Comparison of ENCODE assay signal across 8 cellular contexts in the genomic region with DNA sequence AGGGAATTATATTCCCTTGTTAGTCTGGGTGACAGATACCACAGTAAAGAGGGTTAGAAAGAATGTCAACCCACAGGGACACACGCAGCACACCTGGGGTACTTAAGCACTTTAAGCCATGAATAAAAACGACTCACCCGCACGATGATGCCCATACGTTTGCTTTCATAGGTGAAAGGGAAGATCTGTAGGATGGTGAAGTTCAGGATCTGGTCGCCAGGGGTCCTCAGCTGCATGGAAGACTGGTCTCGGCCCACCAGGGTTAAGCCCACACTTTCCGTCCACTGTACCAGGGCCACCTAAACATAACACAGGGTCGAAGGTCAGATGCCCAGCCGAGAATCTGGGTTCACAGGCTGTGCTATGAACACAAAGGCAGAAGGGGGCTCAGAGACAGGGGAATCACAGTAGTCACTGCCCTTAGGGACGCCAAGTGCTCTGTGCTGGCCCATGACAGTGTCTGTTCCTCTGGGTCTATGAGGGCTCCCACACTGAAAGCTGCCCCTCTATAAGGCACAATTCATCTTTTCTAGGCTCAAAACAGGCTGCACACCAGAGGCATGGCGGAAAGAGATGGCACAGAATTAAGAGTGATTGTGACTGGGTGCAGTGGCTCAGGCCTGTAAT.
DNase-seq lines count a peak whose midpoint lies in the region; ATAC-seq and TF ChIP-seq lines count a peak whose summit lies in the region.

No MANE protein-coding gene starts in this region.

- peaks cover 5% of the 10 kb centered on the region for H3K4me1 Mint-ChIP-seq in glutamatergic neuron (ENCODE audit: low read depth, unreplicated experiment)

- H3K9ac ChIP-seq in DND-41 (ENCODE audit: low read depth, low read length), result no peak overlapping the region

- peaks cover 5% of the 10 kb centered on the region for H3K9me3 Mint-ChIP-seq in glutamatergic neuron (ENCODE audit: unreplicated experiment)

- H3K9me3 ChIP-seq in DND-41 (ENCODE audit: insufficient read depth, low read length, severe bottlenecking), result no peaks in the 10 kb centered on the region

- intact Hi-C loops in posterior vena cava (cut with DNase I), result no loop called here

- ATAC-seq in DND-41 (ENCODE audit: insufficient read depth, low read depth) (peak; percentile 39; the same call in 1 of the 3 replicates), GM21786 (IDR thresholded peaks at IDR 0.05; ENCODE audit: unreplicated experiment) (no peak), HG03045 (IDR thresholded peaks at IDR 0.05; ENCODE audit: unreplicated experiment) (no peak)

- no peak overlapping the region for H3K4me3 Mint-ChIP-seq in glutamatergic neuron (ENCODE audit: unreplicated experiment)

- no peaks in the 10 kb centered on the region for H3K36me3 ChIP-seq in DND-41 (ENCODE audit: insufficient read depth, low read length)

- H3K27ac Mint-ChIP-seq in glutamatergic neuron (ENCODE audit: unreplicated experiment), result no peak overlapping the region

- peak; percentile 76 for TF ChIP-seq CTCF in DND-41 (IDR thresholded peaks at IDR 0.05; ENCODE audit: borderline replicate concordance, extremely low read depth, low read length, poor library complexity, severe bottlenecking)
- peak; percentile 93 for TF ChIP-seq CTCF in glutamatergic neuron (IDR thresholded peaks at IDR 0.05; ENCODE audit: partially characterized antibody, unreplicated experiment)

- DNase-seq in DND-41, result peak; percentile 51
- DNase-seq in HPDE6-E6E7 (ENCODE audit: extremely low spot score), result peak; percentile 77
- peak; percentile 47 for DNase-seq in RKO (ENCODE audit: low spot score)
- DNase-seq in activated gamma-delta T cell treated with anti-CD3 and anti-CD28 coated beads, Interleukin-2, amount 50 U/mL, for 16 hours (ENCODE audit: low read depth), result peak; percentile 60
- DNase-seq in glutamatergic neuron, result peak; percentile 89
- DNase-seq in posterior vena cava (ENCODE audit: low spot score), result peak; percentile 87

- H4K20me1 ChIP-seq in DND-41 (ENCODE audit: insufficient read depth, low read length), result peaks cover under 1% of the 10 kb centered on the region; the same call in 1 of the 2 replicates

- no peaks in the 10 kb centered on the region for H3K4me1 ChIP-seq in DND-41 (ENCODE audit: insufficient read depth, low read length)

- no peak overlapping the region for H2AFZ ChIP-seq in DND-41 (ENCODE audit: low read depth, low read length)

- no peaks in the 10 kb centered on the region for H3K36me3 Mint-ChIP-seq in glutamatergic neuron (ENCODE audit: unreplicated experiment)

- H3K27me3 ChIP-seq in DND-41 (ENCODE audit: insufficient read depth, low read length, poor library complexity), result no peaks in the 10 kb centered on the region

- no peak overlapping the region for H3K4me3 ChIP-seq in DND-41 (ENCODE audit: low read depth in 1 of 2, low read length in 2 of 2)

- H3K27me3 Mint-ChIP-seq in glutamatergic neuron (ENCODE audit: unreplicated experiment), result no peaks in the 10 kb centered on the region

- no peak overlapping the region for H3K4me2 ChIP-seq in DND-41 (ENCODE audit: insufficient read depth, low read length)

- H3K27ac ChIP-seq in DND-41 (ENCODE audit: low read length), result no peak overlapping the region

- no peaks in the 10 kb centered on the region for H3K79me2 ChIP-seq in DND-41 (ENCODE audit: insufficient read depth, low read length)
